In the genomic region with DNA sequence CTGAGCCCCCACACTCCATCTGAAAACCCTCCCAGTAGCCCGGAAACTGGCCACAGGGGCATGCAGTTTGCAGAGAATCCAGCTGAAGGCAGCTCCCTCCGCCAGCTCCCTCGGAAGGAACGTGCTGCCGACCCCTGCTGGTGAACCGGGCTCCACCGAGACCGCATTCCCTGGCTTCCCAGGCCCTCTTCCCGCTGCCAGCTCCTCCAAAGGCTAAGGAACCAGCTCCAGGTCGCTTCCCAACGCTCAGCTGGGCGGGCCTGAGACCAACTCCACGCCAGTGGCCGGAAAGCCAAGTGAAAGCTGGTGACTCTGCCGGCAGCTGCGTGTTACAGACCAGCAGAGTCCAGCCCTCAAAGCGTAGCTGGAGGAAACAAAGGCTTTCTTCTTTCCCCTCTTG, we compare ENCODE assay signal across 8 cellular contexts. TPM values are rescaled to one million over a fixed set of nuclear protein-coding genes. Genes with fewer than 3 reads are reported as not detected.
DNase-seq lines count a peak whose midpoint lies in the region; ATAC-seq and TF ChIP-seq lines count a peak whose summit lies in the region.

No MANE protein-coding gene starts in this region.

- TF ChIP-seq CTCF in AG09319 (IDR thresholded peaks at IDR 0.05; ENCODE audit: low read depth, low read length) (peak; percentile 88), WI38 (IDR thresholded peaks at IDR 0.05; ENCODE audit: low read depth, low read length) (peak; percentile 66), omental fat pad (IDR thresholded peaks at IDR 0.05) (peak in 1 of 3 donors; percentile 27)

- no peak overlapping the region for H3K4me3 ChIP-seq in WI38 (ENCODE audit: low read depth, low read length)

- ATAC-seq in Right ventricle myocardium inferior (peak; percentile 94), omental fat pad (ENCODE audit: low FRiP score) (peak; percentile 91), GM19395 (IDR thresholded peaks at IDR 0.05; ENCODE audit: unreplicated experiment) (no peak)

- peak; percentile 83 for DNase-seq in AG09319 (ENCODE audit: extremely low read depth, low read depth)
- DNase-seq in Right ventricle myocardium inferior (ENCODE audit: missing footprints): peak; percentile 88
- peak; percentile 32 for DNase-seq in omental fat pad (ENCODE audit: low spot score)
- DNase-seq in HPDE6-E6E7 (ENCODE audit: extremely low spot score): no peak
- DNase-seq in activated naive CD4-positive, alpha-beta T cell treated with anti-CD3 and anti-CD28 coated beads, Interleukin-2, amount 50 U/mL, for 16 hours: no peak
- no peak for DNase-seq in stimulated activated CD4-positive, alpha-beta T cell treated with anti-CD3 and anti-CD28 coated beads, Interleukin-1b, Interleukin-23, amount 100 ng/mL, for 48 hours

- intact Hi-C loops in Right ventricle myocardium inferior (cut with DNase I): no loop called here

RNA-seq across cellular contexts. Expression of a gene that starts 35.8 kb away (rescaled TPM):
- total RNA-seq in Right ventricle myocardium inferior (3.6 TPM), omental fat pad (10 to 100 TPM in 1 of 4 donors, 1 to 10 TPM in 3; 3.2 to 18.9 (median 4.1) TPM)

RNA-seq across cellular contexts. Expression of a gene that starts 36.3 kb away (rescaled TPM):
- total RNA-seq in Right ventricle myocardium inferior (5.9 TPM), omental fat pad (10 to 100 TPM; 17.3 to 77.5 (median 28.4) TPM)

Comparison
In these comparisons a context has a peak if more than half of its experiments do, and no peak if none do; other contexts are left out.
1. DNase-seq: peak in AG09319 (single experiment), Right ventricle myocardium inferior (single experiment) and omental fat pad (single experiment); none in HPDE6-E6E7 (single experiment), activated naive CD4-positive, alpha-beta T cell treated with anti-CD3 and anti-CD28 coated beads, Interleukin-2, amount 50 U/mL, for 16 hours (single experiment) and stimulated activated CD4-positive, alpha-beta T cell treated with anti-CD3 and anti-CD28 coated beads, Interleukin-1b, Interleukin-23, amount 100 ng/mL, for 48 hours (single experiment).